9 cellular contexts compared by ENCODE assay signal in the genomic region with DNA sequence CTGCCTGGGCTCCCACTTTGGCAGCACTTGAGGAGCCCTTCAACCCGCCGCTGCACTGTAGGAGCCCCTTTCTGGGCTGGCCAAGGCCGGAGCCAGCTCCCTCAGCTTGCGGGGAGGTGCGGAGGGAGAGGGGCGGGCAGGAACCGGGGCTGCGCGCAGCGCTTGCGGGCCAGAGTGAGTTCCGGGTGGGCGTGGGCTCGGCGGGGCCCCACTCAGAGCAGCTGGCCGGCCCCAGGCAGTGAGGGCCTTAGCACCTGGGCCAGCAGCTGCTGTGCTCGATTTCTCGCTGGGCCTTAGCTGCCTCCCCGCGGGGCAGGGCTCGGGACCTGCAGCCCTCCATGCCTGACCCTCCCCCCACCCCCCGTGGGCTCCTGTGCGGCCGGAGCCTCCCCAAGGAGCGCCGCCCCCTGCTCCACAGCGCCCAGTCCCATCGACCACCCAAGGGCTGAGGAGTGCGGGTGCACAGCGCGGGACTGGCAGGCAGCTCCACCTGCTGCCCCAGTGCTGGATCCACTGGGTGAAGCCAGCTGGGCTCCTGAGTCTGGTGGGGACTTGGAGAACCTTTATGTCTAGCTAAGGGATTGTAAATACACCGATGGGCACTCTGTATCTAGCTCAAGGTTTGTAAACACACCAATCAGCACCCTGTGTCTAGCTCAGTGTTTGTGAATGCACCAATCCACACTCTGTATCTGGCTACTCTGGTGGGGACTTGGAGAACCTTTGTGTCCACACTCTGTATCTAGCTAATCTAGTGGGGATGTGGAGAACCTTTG. TPM values are rescaled to one million over a fixed set of nuclear protein-coding genes. Genes with fewer than 3 reads are reported as not detected.
DNase-seq lines count a peak whose midpoint lies in the region; ATAC-seq, FAIRE-seq and TF ChIP-seq lines count a peak whose summit lies in the region.
"Not testable (repeated sequence)": the region's sequence is repeated elsewhere in the genome, so short reads cannot be mapped to it uniquely, and the experiment has no call there.
"Had no signal": no experiment of that assay in that cellular context is flagged by ENCODE, and none has a peak within 500 bp of the region (broad histone marks: within the 10 kb centered on the region; RNA-seq: fewer than 3 reads in every experiment).

No MANE protein-coding gene starts in this region.

- CTCF ChIA-PET in HepG2 (lab: Yijun Ruan, JAX; ENCODE audit: low intra/inter-chr PET ratio, low total read pairs) = interaction anchor here (1.2 to 1.5 kb wide), 2 partner anchors 20 to 79 kb away, joined by 3 to 4 read pairs; no protein-coding TSS in a partner anchor

- not testable (repeated sequence) for H3K27me3 ChIP-seq in HepG2 (ENCODE audit: control insufficient read depth in 1 of 2, insufficient read depth in 2 of 2, low read length in 2 of 2)

- WGBS in HepG2 (ENCODE audit: low lambda C conversion rate) = 88% methylated on average over 17 of the region's 32 CpGs

- H3K36me3 Mint-ChIP-seq in activated CD4-positive, alpha-beta T cell treated with anti-CD3 and anti-CD28 coated beads, Interleukin-2, amount 10 ng/mL, durations not matched to agents 24 days and 14 days (ENCODE audit: low read depth); activated T-cell treated with anti-CD3 and anti-CD28 coated beads, Interleukin-2, amount 50 U/mL, for 4 hours (ENCODE audit: insufficient read depth); activated naive CD8-positive, alpha-beta T cell treated with anti-CD3 and anti-CD28 coated beads for 36 hours: not testable (repeated sequence)

- H3K27me3 Mint-ChIP-seq in activated CD4-positive, alpha-beta T cell treated with anti-CD3 and anti-CD28 coated beads, Interleukin-2, amount 10 ng/mL, durations not matched to agents 24 days and 14 days; activated T-cell treated with anti-CD3 and anti-CD28 coated beads, Interleukin-2, amount 50 U/mL, for 4 hours (ENCODE audit: low read depth): not testable (repeated sequence)
- H3K27me3 Mint-ChIP-seq in activated naive CD8-positive, alpha-beta T cell treated with anti-CD3 and anti-CD28 coated beads for 36 hours = peaks cover 10% of the 10 kb centered on the region

- H3K36me3 ChIP-seq in HepG2 (replicated peaks in 1 of 2; ENCODE audit: control insufficient read depth in 1 of 2, insufficient read depth in 2 of 2, low read length in 2 of 2) = not testable (repeated sequence)

- not testable (repeated sequence) for H3K9ac ChIP-seq in HepG2 (ENCODE audit: insufficient read depth, low read depth, low read length)

- H3K79me2 ChIP-seq in HepG2 (ENCODE audit: insufficient read depth, low read length) = not testable (repeated sequence)

- not testable (repeated sequence) for ATAC-seq in activated T-cell treated with anti-CD3 and anti-CD28 coated beads, Interleukin-2, amount 50 U/mL, for 4 hours; HepG2

- not testable (repeated sequence) for H3K4me2 ChIP-seq in HepG2 (ENCODE audit: low read depth, low read length)

- TF ChIP-seq RAD21 in HepG2 (CRISPR knock-in tag; IDR thresholded peaks at IDR 0.05) = not testable (repeated sequence)

- intact Hi-C loops in activated CD4-positive, alpha-beta T cell treated with anti-CD3 and anti-CD28 coated beads, Interleukin-2, amount 10 ng/mL, durations not matched to agents 24 days and 14 days (cut with micrococcal nuclease) = not testable (repeated sequence)
- intact Hi-C loops in HepG2 (cut with micrococcal nuclease; ENCODE audit: unreplicated experiment) = loop anchor here (5.0 kb wide), 1 partner anchor 1763 kb away; the partner anchor contains the start of gene CDH1

- not testable (repeated sequence) for H3K9me3 Mint-ChIP-seq in activated CD4-positive, alpha-beta T cell treated with anti-CD3 and anti-CD28 coated beads, Interleukin-2, amount 10 ng/mL, durations not matched to agents 24 days and 14 days; activated T-cell treated with anti-CD3 and anti-CD28 coated beads, Interleukin-2, amount 50 U/mL, for 4 hours; activated naive CD8-positive, alpha-beta T cell treated with anti-CD3 and anti-CD28 coated beads for 36 hours

- not testable (repeated sequence) for TF ChIP-seq CTCF in 22Rv1 (IDR thresholded peaks at IDR 0.05)
- TF ChIP-seq CTCF in HepG2 (CRISPR knock-in tag; IDR thresholded peaks at IDR 0.05) = peak; percentile 51

- peaks cover 40% of the 10 kb centered on the region for H3K4me1 Mint-ChIP-seq in activated CD4-positive, alpha-beta T cell treated with anti-CD3 and anti-CD28 coated beads, Interleukin-2, amount 10 ng/mL, durations not matched to agents 24 days and 14 days
- not testable (repeated sequence) for H3K4me1 Mint-ChIP-seq in activated T-cell treated with anti-CD3 and anti-CD28 coated beads, Interleukin-2, amount 50 U/mL, for 4 hours (ENCODE audit: low read depth)
- peaks cover 23% of the 10 kb centered on the region for H3K4me1 Mint-ChIP-seq in activated naive CD8-positive, alpha-beta T cell treated with anti-CD3 and anti-CD28 coated beads for 36 hours

- peak overlapping the region; percentile 74 for H3K4me3 Mint-ChIP-seq in activated CD4-positive, alpha-beta T cell treated with anti-CD3 and anti-CD28 coated beads, Interleukin-2, amount 10 ng/mL, durations not matched to agents 24 days and 14 days
- H3K4me3 Mint-ChIP-seq in activated T-cell treated with anti-CD3 and anti-CD28 coated beads, Interleukin-2, amount 50 U/mL, for 4 hours = peak overlapping the region; percentile 61
- H3K4me3 Mint-ChIP-seq in activated naive CD8-positive, alpha-beta T cell treated with anti-CD3 and anti-CD28 coated beads for 36 hours = peak overlapping the region; percentile 41

- in situ Hi-C loops in HepG2 (cut with HindIII; ENCODE audit: extremely low pct_ligation_motif_present, low pct_unique_long_range_greater_than_20kb) = not testable (repeated sequence)

- not testable (repeated sequence) for H3K9me3 ChIP-seq in HepG2 (ENCODE audit: low read length)

- not testable (repeated sequence) for TF ChIP-seq EP300 in HepG2 (IDR thresholded peaks at IDR 0.05; ENCODE audit: low read depth in 2 of 2, low read length in 2 of 2); HepG2 (CRISPR knock-in tag; IDR thresholded peaks at IDR 0.05; ENCODE audit: borderline replicate concordance)

- not testable (repeated sequence) for H4K20me1 ChIP-seq in HepG2 (ENCODE audit: insufficient read depth, low read length)

- TF ChIP-seq POLR2A in HepG2 (IDR thresholded peaks at IDR 0.05; ENCODE audit: insufficient read depth in 1 of 2, low read depth in 2 of 2, low read length in 2 of 2) = not testable (repeated sequence)

- BruUV-seq in HepG2 (replicated peaks; lab: Mats Ljungman, UMichigan) = not testable (repeated sequence)

- peak overlapping the region; percentile 60 for H3K27ac ChIP-seq in 22Rv1
- not testable (repeated sequence) for H3K27ac ChIP-seq in HepG2 (ENCODE audit: extremely low read length, insufficient read depth, low read length)

- POLR2A ChIA-PET in HepG2 (lab: Yijun Ruan, JAX) = interaction anchor here (0.6 to 1.3 kb wide), 2 partner anchors 17 to 252 kb away, joined by 3 read pairs; no protein-coding TSS in a partner anchor

- H3K27ac Mint-ChIP-seq in activated CD4-positive, alpha-beta T cell treated with anti-CD3 and anti-CD28 coated beads, Interleukin-2, amount 10 ng/mL, durations not matched to agents 24 days and 14 days = peak overlapping the region; percentile 77
- not testable (repeated sequence) for H3K27ac Mint-ChIP-seq in activated naive CD8-positive, alpha-beta T cell treated with anti-CD3 and anti-CD28 coated beads for 36 hours

- H3K4me1 ChIP-seq in HepG2 (ENCODE audit: insufficient read depth, low read length) = peaks cover 57% of the 10 kb centered on the region

- peak; percentile 13 for DNase-seq in NCI-H69 (lab: John Stamatoyannopoulos, UW)
- not testable (repeated sequence) for DNase-seq in activated CD4-positive, alpha-beta T cell treated with anti-CD3 and anti-CD28 coated beads, Interleukin-2, amount 10 ng/mL, durations not matched to agents 24 days and 14 days; activated T-cell treated with anti-CD3 and anti-CD28 coated beads, Interleukin-2, amount 50 U/mL, for 4 hours; activated naive CD8-positive, alpha-beta T cell treated with anti-CD3 and anti-CD28 coated beads for 36 hours; HepG2 (ENCODE audit: low spot score)

- H2AFZ ChIP-seq in HepG2 (ENCODE audit: low read length) = not testable (repeated sequence)

- H3K4me3 ChIP-seq in HepG2 (replicated peaks in 1 of 3; ENCODE audit: insufficient read depth in 1 of 3, low read depth in 2 of 3, low read length in 3 of 3) = not testable (repeated sequence)

- FAIRE-seq in HepG2 (lab: Jason Lieb, UNC) = peak; percentile 72

RNA-seq across cellular contexts. Expression of gene CES3, which starts 13.3 kb away (rescaled TPM):
- total RNA-seq in activated CD4-positive, alpha-beta T cell treated with anti-CD3 and anti-CD28 coated beads, Interleukin-2, amount 10 ng/mL, durations not matched to agents 24 days and 14 days = 6.8 and 7.0 TPM in 2 replicates
- total RNA-seq in activated T-cell treated with anti-CD3 and anti-CD28 coated beads, Interleukin-2, amount 50 U/mL, for 4 hours = under 1 TPM in 2 of 3 donors, not detected in 1; 0.10 to 0.30 TPM
- under 1 TPM; 0.43 to 0.80 TPM for total RNA-seq in activated naive CD8-positive, alpha-beta T cell treated with anti-CD3 and anti-CD28 coated beads for 36 hours
- total RNA-seq in HepG2 (2016; rRNA removed; fragmentation: Illumina TruSeq; extraction: Trizol) = 2.3 and 6.6 TPM in 2 replicates
- 1.0 and 1.6 TPM in 2 replicates for total RNA-seq in HepG2 (2016; cell fraction: cytosol; rRNA removed; fragmentation: Illumina TruSeq; extraction: Trizol; ENCODE audit: low read depth)
- 2.2 and 6.6 TPM in 2 replicates for total RNA-seq in HepG2 (2016; cell fraction: insoluble cytoplasmic fraction; rRNA removed; fragmentation: Illumina TruSeq; extraction: Trizol)
- 1.1 and 1.5 TPM in 2 replicates for total RNA-seq in HepG2 (2016; cell fraction: membrane; rRNA removed; fragmentation: Illumina TruSeq; extraction: Trizol)
- 7.5 and 8.8 TPM in 2 replicates for total RNA-seq in HepG2 (2016; cell fraction: nucleus; rRNA removed; fragmentation: Illumina TruSeq; extraction: Trizol)
- polyA plus RNA-seq in HepG2 (2011; rRNA removed) = 17.4 and 18.1 TPM in 2 replicates
- polyA plus RNA-seq in HepG2 (2011; cell fraction: cytosol; rRNA removed) = 6.7 and 8.6 TPM in 2 replicates
- polyA plus RNA-seq in HepG2 (2011; cell fraction: nucleus; rRNA removed) = 92.0 and 127 TPM in 2 replicates
- polyA plus RNA-seq in HepG2 (2012) = 8.9 and 16.9 TPM in 2 replicates
- 0.78 and 0.88 TPM in 2 replicates for polyA plus RNA-seq in HepG2 (2016; cell fraction: cytosol; fragmentation: Illumina TruSeq; extraction: Trizol; ENCODE audit: low read depth)
- polyA plus RNA-seq in HepG2 (2016; cell fraction: insoluble cytoplasmic fraction; fragmentation: Illumina TruSeq; extraction: Trizol; ENCODE audit: low read depth) = 1.7 and 1.9 TPM in 2 replicates
- 1.1 and 1.7 TPM in 2 replicates for polyA plus RNA-seq in HepG2 (2016; cell fraction: membrane; fragmentation: Illumina TruSeq; extraction: Trizol; ENCODE audit: low read depth)
- polyA plus RNA-seq in HepG2 (2016; cell fraction: nucleus; fragmentation: Illumina TruSeq; extraction: Trizol; ENCODE audit: insufficient read depth, low read depth) = 17.9 and 18.5 TPM in 2 replicates
- polyA minus RNA-seq in HepG2 (2011; rRNA and poly(A)+ RNA removed; ENCODE audit: low replicate concordance) = 11.2 and 24.1 TPM in 2 replicates
- 3.3 and 3.6 TPM in 2 replicates for polyA minus RNA-seq in HepG2 (2011; cell fraction: cytosol; rRNA and poly(A)+ RNA removed)
- polyA minus RNA-seq in HepG2 (2011; cell fraction: nucleus; rRNA and poly(A)+ RNA removed) = 30.0 and 30.8 TPM in 2 replicates
- polyA plus RNA-seq: CD14-positive monocyte had no signal

RNA-seq across cellular contexts. Expression of gene CES4A, which starts 14.0 kb away (rescaled TPM):
- 27.0 and 27.5 TPM in 2 replicates for total RNA-seq in activated CD4-positive, alpha-beta T cell treated with anti-CD3 and anti-CD28 coated beads, Interleukin-2, amount 10 ng/mL, durations not matched to agents 24 days and 14 days
- 10 to 100 TPM in 1 of 3 donors, 1 to 10 TPM in 2; 6.2 to 10.7 (median 6.6) TPM for total RNA-seq in activated T-cell treated with anti-CD3 and anti-CD28 coated beads, Interleukin-2, amount 50 U/mL, for 4 hours
- 1 to 10 TPM; 3.5 to 4.6 TPM for total RNA-seq in activated naive CD8-positive, alpha-beta T cell treated with anti-CD3 and anti-CD28 coated beads for 36 hours
- total RNA-seq in HepG2 (2016; rRNA removed; fragmentation: Illumina TruSeq; extraction: Trizol) = 0.09 TPM in 1 of 2 replicates, not detected in the other
- total RNA-seq in HepG2 (2016; cell fraction: cytosol; rRNA removed; fragmentation: Illumina TruSeq; extraction: Trizol; ENCODE audit: low read depth) = not detected in 2 replicates
- not detected in 2 replicates for total RNA-seq in HepG2 (2016; cell fraction: insoluble cytoplasmic fraction; rRNA removed; fragmentation: Illumina TruSeq; extraction: Trizol)
- not detected in 2 replicates for total RNA-seq in HepG2 (2016; cell fraction: membrane; rRNA removed; fragmentation: Illumina TruSeq; extraction: Trizol)
- 0.43 TPM in 1 of 2 replicates, not detected in the other for total RNA-seq in HepG2 (2016; cell fraction: nucleus; rRNA removed; fragmentation: Illumina TruSeq; extraction: Trizol)
- 0.17 and 0.18 TPM in 2 replicates for polyA plus RNA-seq in HepG2 (2011; rRNA removed)
- not detected in 2 replicates for polyA plus RNA-seq in HepG2 (2011; cell fraction: cytosol; rRNA removed)
- 1.1 and 1.3 TPM in 2 replicates for polyA plus RNA-seq in HepG2 (2011; cell fraction: nucleus; rRNA removed)
- 0.19 and 0.28 TPM in 2 replicates for polyA plus RNA-seq in HepG2 (2012)
- polyA plus RNA-seq in HepG2 (2016; cell fraction: cytosol; fragmentation: Illumina TruSeq; extraction: Trizol; ENCODE audit: low read depth) = not detected in 2 replicates
- polyA plus RNA-seq in HepG2 (2016; cell fraction: insoluble cytoplasmic fraction; fragmentation: Illumina TruSeq; extraction: Trizol; ENCODE audit: low read depth) = not detected in 2 replicates
- polyA plus RNA-seq in HepG2 (2016; cell fraction: membrane; fragmentation: Illumina TruSeq; extraction: Trizol; ENCODE audit: low read depth) = not detected in 2 replicates
- polyA plus RNA-seq in HepG2 (2016; cell fraction: nucleus; fragmentation: Illumina TruSeq; extraction: Trizol; ENCODE audit: insufficient read depth, low read depth) = 0.24 TPM in 1 of 2 replicates, not detected in the other
- polyA minus RNA-seq in HepG2 (2011; rRNA and poly(A)+ RNA removed; ENCODE audit: low replicate concordance) = 0.72 TPM in 1 of 2 replicates, not detected in the other
- polyA minus RNA-seq in HepG2 (2011; cell fraction: cytosol; rRNA and poly(A)+ RNA removed) = not detected in 2 replicates
- polyA minus RNA-seq in HepG2 (2011; cell fraction: nucleus; rRNA and poly(A)+ RNA removed) = 0.13 TPM in 1 of 2 replicates, not detected in the other
- total RNA-seq: Calu3, NCI-H460 had no signal

RNA-seq across cellular contexts. Expression of gene CES2, which starts 39.0 kb away (rescaled TPM):
- 30.6 and 33.6 TPM in 2 replicates for total RNA-seq in activated CD4-positive, alpha-beta T cell treated with anti-CD3 and anti-CD28 coated beads, Interleukin-2, amount 10 ng/mL, durations not matched to agents 24 days and 14 days
- 10 to 100 TPM; 22.6 to 25.3 (median 24.3) TPM for total RNA-seq in activated T-cell treated with anti-CD3 and anti-CD28 coated beads, Interleukin-2, amount 50 U/mL, for 4 hours
- 10 to 100 TPM; 23.3 to 24.9 TPM for total RNA-seq in activated naive CD8-positive, alpha-beta T cell treated with anti-CD3 and anti-CD28 coated beads for 36 hours
- total RNA-seq in HepG2 (2016; rRNA removed; fragmentation: Illumina TruSeq; extraction: Trizol) = 35.1 and 63.8 TPM in 2 replicates
- total RNA-seq in HepG2 (2016; cell fraction: cytosol; rRNA removed; fragmentation: Illumina TruSeq; extraction: Trizol; ENCODE audit: low read depth) = 12.7 and 15.0 TPM in 2 replicates
- total RNA-seq in HepG2 (2016; cell fraction: insoluble cytoplasmic fraction; rRNA removed; fragmentation: Illumina TruSeq; extraction: Trizol) = 29.8 and 64.2 TPM in 2 replicates
- 28.1 and 29.2 TPM in 2 replicates for total RNA-seq in HepG2 (2016; cell fraction: membrane; rRNA removed; fragmentation: Illumina TruSeq; extraction: Trizol)
- total RNA-seq in HepG2 (2016; cell fraction: nucleus; rRNA removed; fragmentation: Illumina TruSeq; extraction: Trizol) = 66.6 and 67.9 TPM in 2 replicates
- 50.6 and 69.7 TPM in 2 replicates for polyA plus RNA-seq in HepG2 (2011; rRNA removed)
- polyA plus RNA-seq in HepG2 (2011; cell fraction: cytosol; rRNA removed) = 53.6 and 111 TPM in 2 replicates
- 91.0 and 105 TPM in 2 replicates for polyA plus RNA-seq in HepG2 (2011; cell fraction: nucleus; rRNA removed)
- polyA plus RNA-seq in HepG2 (2012) = 35.0 and 38.8 TPM in 2 replicates
- 8.2 and 8.4 TPM in 2 replicates for polyA plus RNA-seq in HepG2 (2016; cell fraction: cytosol; fragmentation: Illumina TruSeq; extraction: Trizol; ENCODE audit: low read depth)
- 34.3 and 41.4 TPM in 2 replicates for polyA plus RNA-seq in HepG2 (2016; cell fraction: insoluble cytoplasmic fraction; fragmentation: Illumina TruSeq; extraction: Trizol; ENCODE audit: low read depth)
- polyA plus RNA-seq in HepG2 (2016; cell fraction: membrane; fragmentation: Illumina TruSeq; extraction: Trizol; ENCODE audit: low read depth) = 23.2 and 23.5 TPM in 2 replicates
- 90.2 and 93.4 TPM in 2 replicates for polyA plus RNA-seq in HepG2 (2016; cell fraction: nucleus; fragmentation: Illumina TruSeq; extraction: Trizol; ENCODE audit: insufficient read depth, low read depth)
- 57.1 and 105 TPM in 2 replicates for polyA minus RNA-seq in HepG2 (2011; rRNA and poly(A)+ RNA removed; ENCODE audit: low replicate concordance)
- 38.1 and 44.7 TPM in 2 replicates for polyA minus RNA-seq in HepG2 (2011; cell fraction: cytosol; rRNA and poly(A)+ RNA removed)
- polyA minus RNA-seq in HepG2 (2011; cell fraction: nucleus; rRNA and poly(A)+ RNA removed) = 58.2 and 81.7 TPM in 2 replicates

RNA-seq across cellular contexts. Expression of gene CIAO2B, which starts 40.1 kb away (rescaled TPM):
- total RNA-seq in activated CD4-positive, alpha-beta T cell treated with anti-CD3 and anti-CD28 coated beads, Interleukin-2, amount 10 ng/mL, durations not matched to agents 24 days and 14 days = 170 and 176 TPM in 2 replicates
- 100 to 1,000 TPM; 201 to 220 (median 212) TPM for total RNA-seq in activated T-cell treated with anti-CD3 and anti-CD28 coated beads, Interleukin-2, amount 50 U/mL, for 4 hours
- total RNA-seq in activated naive CD8-positive, alpha-beta T cell treated with anti-CD3 and anti-CD28 coated beads for 36 hours = 100 to 1,000 TPM; 152 to 153 TPM
- total RNA-seq in HepG2 (2016; rRNA removed; fragmentation: Illumina TruSeq; extraction: Trizol) = 157 and 174 TPM in 2 replicates
- total RNA-seq in HepG2 (2016; cell fraction: cytosol; rRNA removed; fragmentation: Illumina TruSeq; extraction: Trizol; ENCODE audit: low read depth) = 112 and 125 TPM in 2 replicates
- total RNA-seq in HepG2 (2016; cell fraction: insoluble cytoplasmic fraction; rRNA removed; fragmentation: Illumina TruSeq; extraction: Trizol) = 157 and 172 TPM in 2 replicates
- 121 and 136 TPM in 2 replicates for total RNA-seq in HepG2 (2016; cell fraction: membrane; rRNA removed; fragmentation: Illumina TruSeq; extraction: Trizol)
- total RNA-seq in HepG2 (2016; cell fraction: nucleus; rRNA removed; fragmentation: Illumina TruSeq; extraction: Trizol) = 52.6 and 58.0 TPM in 2 replicates
- polyA plus RNA-seq in HepG2 (2011; rRNA removed) = 293 and 323 TPM in 2 replicates
- polyA plus RNA-seq in HepG2 (2011; cell fraction: cytosol; rRNA removed) = 297 and 385 TPM in 2 replicates
- polyA plus RNA-seq in HepG2 (2011; cell fraction: nucleus; rRNA removed) = 155 and 174 TPM in 2 replicates
- polyA plus RNA-seq in HepG2 (2012) = 123 and 148 TPM in 2 replicates
- 115 and 148 TPM in 2 replicates for polyA plus RNA-seq in HepG2 (2016; cell fraction: cytosol; fragmentation: Illumina TruSeq; extraction: Trizol; ENCODE audit: low read depth)
- polyA plus RNA-seq in HepG2 (2016; cell fraction: insoluble cytoplasmic fraction; fragmentation: Illumina TruSeq; extraction: Trizol; ENCODE audit: low read depth) = 172 and 184 TPM in 2 replicates
- polyA plus RNA-seq in HepG2 (2016; cell fraction: membrane; fragmentation: Illumina TruSeq; extraction: Trizol; ENCODE audit: low read depth) = 126 and 141 TPM in 2 replicates
- polyA plus RNA-seq in HepG2 (2016; cell fraction: nucleus; fragmentation: Illumina TruSeq; extraction: Trizol; ENCODE audit: insufficient read depth, low read depth) = 111 and 112 TPM in 2 replicates
- polyA minus RNA-seq in HepG2 (2011; rRNA and poly(A)+ RNA removed; ENCODE audit: low replicate concordance) = 172 and 255 TPM in 2 replicates
- polyA minus RNA-seq in HepG2 (2011; cell fraction: cytosol; rRNA and poly(A)+ RNA removed) = 61.5 and 83.0 TPM in 2 replicates
- polyA minus RNA-seq in HepG2 (2011; cell fraction: nucleus; rRNA and poly(A)+ RNA removed) = 19.1 and 27.6 TPM in 2 replicates

RNA-seq across cellular contexts. Expression of gene RRAD, which starts 49.0 kb away (rescaled TPM):
- total RNA-seq in activated CD4-positive, alpha-beta T cell treated with anti-CD3 and anti-CD28 coated beads, Interleukin-2, amount 10 ng/mL, durations not matched to agents 24 days and 14 days = 1.3 TPM in 2 replicates
- total RNA-seq in activated T-cell treated with anti-CD3 and anti-CD28 coated beads, Interleukin-2, amount 50 U/mL, for 4 hours = under 1 TPM; 0.15 to 0.50 (median 0.38) TPM
- total RNA-seq in activated naive CD8-positive, alpha-beta T cell treated with anti-CD3 and anti-CD28 coated beads for 36 hours = under 1 TPM; 0.20 to 0.33 TPM
- 0.80 and 1.0 TPM in 2 replicates for total RNA-seq in HepG2 (2016; rRNA removed; fragmentation: Illumina TruSeq; extraction: Trizol)
- total RNA-seq in HepG2 (2016; cell fraction: cytosol; rRNA removed; fragmentation: Illumina TruSeq; extraction: Trizol; ENCODE audit: low read depth) = not detected in 2 replicates
- 0.49 and 1.3 TPM in 2 replicates for total RNA-seq in HepG2 (2016; cell fraction: insoluble cytoplasmic fraction; rRNA removed; fragmentation: Illumina TruSeq; extraction: Trizol)
- total RNA-seq in HepG2 (2016; cell fraction: membrane; rRNA removed; fragmentation: Illumina TruSeq; extraction: Trizol) = 0.21 and 0.34 TPM in 2 replicates
- 0.68 and 0.75 TPM in 2 replicates for total RNA-seq in HepG2 (2016; cell fraction: nucleus; rRNA removed; fragmentation: Illumina TruSeq; extraction: Trizol)
- polyA plus RNA-seq in HepG2 (2011; rRNA removed) = 1.1 TPM in 2 replicates
- 0.95 and 1.5 TPM in 2 replicates for polyA plus RNA-seq in HepG2 (2011; cell fraction: cytosol; rRNA removed)
- 2.5 and 3.2 TPM in 2 replicates for polyA plus RNA-seq in HepG2 (2011; cell fraction: nucleus; rRNA removed)
- 0.30 and 0.93 TPM in 2 replicates for polyA plus RNA-seq in HepG2 (2012)
- polyA plus RNA-seq in HepG2 (2016; cell fraction: cytosol; fragmentation: Illumina TruSeq; extraction: Trizol; ENCODE audit: low read depth) = 0.19 and 0.25 TPM in 2 replicates
- polyA plus RNA-seq in HepG2 (2016; cell fraction: insoluble cytoplasmic fraction; fragmentation: Illumina TruSeq; extraction: Trizol; ENCODE audit: low read depth) = 0.72 and 1.1 TPM in 2 replicates
- 0.26 and 0.29 TPM in 2 replicates for polyA plus RNA-seq in HepG2 (2016; cell fraction: membrane; fragmentation: Illumina TruSeq; extraction: Trizol; ENCODE audit: low read depth)
- polyA plus RNA-seq in HepG2 (2016; cell fraction: nucleus; fragmentation: Illumina TruSeq; extraction: Trizol; ENCODE audit: insufficient read depth, low read depth) = 1.2 and 1.5 TPM in 2 replicates
- polyA minus RNA-seq in HepG2 (2011; rRNA and poly(A)+ RNA removed; ENCODE audit: low replicate concordance) = 0.16 and 1.7 TPM in 2 replicates
- polyA minus RNA-seq in HepG2 (2011; cell fraction: cytosol; rRNA and poly(A)+ RNA removed) = 1.1 TPM in 1 of 2 replicates, not detected in the other
- polyA minus RNA-seq in HepG2 (2011; cell fraction: nucleus; rRNA and poly(A)+ RNA removed) = 0.37 and 0.90 TPM in 2 replicates
